18 cellular contexts compared by ENCODE assay signal in genomic region chr18:65206551-65207260, GRCh38.
DNase-seq lines count a peak whose midpoint lies in the region; TF ChIP-seq lines count a peak whose summit lies in the region.
"Had no signal": no experiment of that assay in that cellular context is flagged by ENCODE, and none has a peak within 500 bp of the region (broad histone marks: within the 10 kb centered on the region; RNA-seq: fewer than 3 reads in every experiment).

No MANE protein-coding gene starts in this region.

- H3K4me3 ChIP-seq in Caco-2 (ENCODE audit: low read depth, low read length) (no peak overlapping the region), PC-9 (no peak overlapping the region)
- no peak overlapping the region for H3K4me3 ChIP-seq in effector memory CD4-positive, alpha-beta T cell (ENCODE audit: insufficient read depth, low read depth, low read length, poor library complexity, severe bottlenecking)
- H3K4me3 ChIP-seq: GM23248, lung had no signal

- H4K20me1 ChIP-seq in PC-9 (ENCODE audit: insufficient read depth): no peaks in the 10 kb centered on the region

- H3K4me2 ChIP-seq in PC-9: no peak overlapping the region

- H3K9me2 ChIP-seq in PC-9 (ENCODE audit: insufficient read depth): peaks cover 5% of the 10 kb centered on the region; the same call in 1 of the 2 replicates

- no peaks in the 10 kb centered on the region for H3F3A ChIP-seq in PC-9 (ENCODE audit: insufficient read depth, low read depth)

- no peaks in the 10 kb centered on the region for H3K36me3 Mint-ChIP-seq in Caco-2 (ENCODE audit: insufficient read depth, unreplicated experiment)
- H3K36me3 Mint-ChIP-seq: activated naive CD8-positive, alpha-beta T cell treated with anti-CD3 and anti-CD28 coated beads, Interleukin-2, amount 10 ng/mL, durations not matched to agents 7 days and 5 days; naive thymus-derived CD8-positive, alpha-beta T cell had no signal

- POLR2A ChIA-PET in Caco-2 (lab: Charles Lee) (no interaction called here), PC-9 (lab: Charles Lee; ENCODE audit: unreplicated experiment) (no interaction called here)

- BruUV-seq in Caco-2 (replicated peaks; lab: Mats Ljungman, UMichigan) (no TSS peak), PC-9 (replicated peaks; lab: Mats Ljungman, UMichigan) (no TSS peak)

- H3K27me3 ChIP-seq in Caco-2 (replicated peaks; ENCODE audit: control insufficient read depth, insufficient read depth, low read length): no peaks in the 10 kb centered on the region
- H3K27me3 ChIP-seq in PC-9 (ENCODE audit: insufficient read depth, low read depth): no peaks in the 10 kb centered on the region
- no peaks in the 10 kb centered on the region for H3K27me3 ChIP-seq in effector memory CD4-positive, alpha-beta T cell (replicated peaks; ENCODE audit: control insufficient read depth, insufficient read depth, low read length, poor library complexity, severe bottlenecking)

- H3K9me3 Mint-ChIP-seq in Caco-2 (ENCODE audit: unreplicated experiment): no peaks in the 10 kb centered on the region
- H3K9me3 Mint-ChIP-seq: activated T-cell treated with anti-CD3 and anti-CD28 coated beads, Interleukin-2, amount 50 U/mL, for 4 hours had no signal

- no peak overlapping the region for H3K27ac Mint-ChIP-seq in Caco-2 (ENCODE audit: unreplicated experiment)
- H3K27ac Mint-ChIP-seq: activated CD4-positive, alpha-beta T cell treated with anti-CD3 and anti-CD28 coated beads, Interleukin-2, amount 10 ng/mL, durations not matched to agents 24 days and 14 days; activated naive CD8-positive, alpha-beta T cell treated with anti-CD3 and anti-CD28 coated beads, Interleukin-2, amount 10 ng/mL, durations not matched to agents 7 days and 5 days; naive thymus-derived CD8-positive, alpha-beta T cell had no signal

- no peaks in the 10 kb centered on the region for H3K9me3 ChIP-seq in Caco-2
- no peaks in the 10 kb centered on the region for H3K9me3 ChIP-seq in PC-9 (ENCODE audit: insufficient read depth, low read depth)
- no peaks in the 10 kb centered on the region for H3K9me3 ChIP-seq in effector memory CD4-positive, alpha-beta T cell (ENCODE audit: control insufficient read depth, low read length)

- intact Hi-C loops in Caco-2 (cut with micrococcal nuclease; ENCODE audit: unreplicated experiment) (no loop called here), PC-9 (cut with micrococcal nuclease; ENCODE audit: unreplicated experiment) (no loop called here)

- in situ Hi-C loops in GM13977 (cut with MboI; ENCODE audit: low pct_unique_long_range_greater_than_20kb, low sequenced_read_pairs, unreplicated experiment): no loop called here

- no peak overlapping the region for H3K27ac ChIP-seq in PC-9
- no peak overlapping the region for H3K27ac ChIP-seq in effector memory CD4-positive, alpha-beta T cell (ENCODE audit: insufficient read depth, low read length, poor library complexity, severe bottlenecking)
- H3K27ac ChIP-seq: GM23248 had no signal

- H2AFZ ChIP-seq in PC-9: peak overlapping the region; percentile 67; the same call in 1 of the 2 replicates
- H2AFZ ChIP-seq: GM23248 had no signal

- no peak overlapping the region for H3K4me3 Mint-ChIP-seq in Caco-2 (ENCODE audit: unreplicated experiment)
- H3K4me3 Mint-ChIP-seq: activated CD4-positive, alpha-beta T cell treated with anti-CD3 and anti-CD28 coated beads, Interleukin-2, amount 10 ng/mL, durations not matched to agents 24 days and 14 days; activated naive CD8-positive, alpha-beta T cell treated with anti-CD3 and anti-CD28 coated beads, Interleukin-2, amount 10 ng/mL, durations not matched to agents 7 days and 5 days; activated T-cell treated with anti-CD3 and anti-CD28 coated beads, Interleukin-2, amount 50 U/mL, for 4 hours; naive thymus-derived CD8-positive, alpha-beta T cell had no signal

- CTCF ChIA-PET in Caco-2 (lab: Charles Lee): no interaction called here
- CTCF ChIA-PET in PC-9 (lab: Charles Lee): no interaction called here

- TF ChIP-seq CTCF in Caco-2 (IDR thresholded peaks at IDR 0.05; ENCODE audit: insufficient read depth in 1 of 2, low read depth in 1 of 2, low read length in 1 of 2, severe bottlenecking in 1 of 2, unreplicated experiment in 1 of 2) (peak; percentile 24 to 27), GM13977 (IDR thresholded peaks at IDR 0.05; ENCODE audit: extremely low read depth, insufficient read depth, missing control alignments) (peak; percentile 19), PC-9 (conservative IDR thresholded peaks at IDR 0.05) (no peak; the same call in 1 of the 2 replicates)

- H3K36me3 ChIP-seq in Caco-2 (ENCODE audit: control insufficient read depth, insufficient read depth, low read length) (no peaks in the 10 kb centered on the region), PC-9 (ENCODE audit: low read depth) (no peaks in the 10 kb centered on the region)
- no peaks in the 10 kb centered on the region for H3K36me3 ChIP-seq in effector memory CD4-positive, alpha-beta T cell (ENCODE audit: control insufficient read depth, insufficient read depth, low read length)

- no peaks in the 10 kb centered on the region for H3K4me1 Mint-ChIP-seq in Caco-2 (ENCODE audit: low read depth, unreplicated experiment)
- H3K4me1 Mint-ChIP-seq: activated CD4-positive, alpha-beta T cell treated with anti-CD3 and anti-CD28 coated beads, Interleukin-2, amount 10 ng/mL, durations not matched to agents 24 days and 14 days; activated naive CD8-positive, alpha-beta T cell treated with anti-CD3 and anti-CD28 coated beads, Interleukin-2, amount 10 ng/mL, durations not matched to agents 7 days and 5 days; naive thymus-derived CD8-positive, alpha-beta T cell had no signal

- H3K4me1 ChIP-seq in Caco-2 (no peaks in the 10 kb centered on the region), PC-9 (replicated peaks; ENCODE audit: insufficient read depth) (no peaks in the 10 kb centered on the region)
- no peaks in the 10 kb centered on the region for H3K4me1 ChIP-seq in effector memory CD4-positive, alpha-beta T cell (ENCODE audit: control insufficient read depth, insufficient read depth, low read length, poor library complexity, severe bottlenecking)

- DNase-seq in Caco-2 (peak in 1 of 2 experiments; percentile 14), GM13977 (ENCODE audit: low spot score) (no peak), PC-9 (peak in 1 of 2 experiments; percentile 1), iPS-NIHi7 (ENCODE audit: extremely low spot score) (peak; percentile 19), NCI-H524 treated with DMSO at 0.1 percent for 48 hours (lab: John Stamatoyannopoulos, UW) (no peak), NOMO-1 treated with DMSO at 0.1 percent for 48 hours (lab: John Stamatoyannopoulos, UW; ENCODE audit: unreplicated experiment) (no peak)
- DNase-seq in effector memory CD4-positive, alpha-beta T cell: no peak
- DNase-seq in stimulated activated CD4-positive, alpha-beta T cell treated with anti-CD3 and anti-CD28 coated beads, Interleukin-2, amount 100 ng/mL, for 24 hours: no peak
- DNase-seq: activated CD4-positive, alpha-beta T cell treated with anti-CD3 and anti-CD28 coated beads, Interleukin-2, amount 10 ng/mL, durations not matched to agents 24 days and 14 days; activated naive CD8-positive, alpha-beta T cell treated with anti-CD3 and anti-CD28 coated beads, Interleukin-2, amount 10 ng/mL, durations not matched to agents 7 days and 5 days; activated T-cell treated with anti-CD3 and anti-CD28 coated beads, Interleukin-2, amount 50 U/mL, for 4 hours; GM23248; hypothalamus; naive thymus-derived CD8-positive, alpha-beta T cell; NCI-H2107; NCI-H774; stimulated activated CD4-positive, alpha-beta T cell treated with anti-CD3 and anti-CD28 coated beads, Interleukin-15, amount 100 ng/mL, for 24 hours had no signal

- H3K27me3 Mint-ChIP-seq in Caco-2 (ENCODE audit: insufficient read depth, unreplicated experiment): no peaks in the 10 kb centered on the region
- H3K27me3 Mint-ChIP-seq: activated CD4-positive, alpha-beta T cell treated with anti-CD3 and anti-CD28 coated beads, Interleukin-2, amount 10 ng/mL, durations not matched to agents 24 days and 14 days; activated naive CD8-positive, alpha-beta T cell treated with anti-CD3 and anti-CD28 coated beads, Interleukin-2, amount 10 ng/mL, durations not matched to agents 7 days and 5 days; naive thymus-derived CD8-positive, alpha-beta T cell had no signal

- H3K79me2 ChIP-seq in PC-9 (ENCODE audit: low read depth): no peaks in the 10 kb centered on the region
